In the genomic region with DNA sequence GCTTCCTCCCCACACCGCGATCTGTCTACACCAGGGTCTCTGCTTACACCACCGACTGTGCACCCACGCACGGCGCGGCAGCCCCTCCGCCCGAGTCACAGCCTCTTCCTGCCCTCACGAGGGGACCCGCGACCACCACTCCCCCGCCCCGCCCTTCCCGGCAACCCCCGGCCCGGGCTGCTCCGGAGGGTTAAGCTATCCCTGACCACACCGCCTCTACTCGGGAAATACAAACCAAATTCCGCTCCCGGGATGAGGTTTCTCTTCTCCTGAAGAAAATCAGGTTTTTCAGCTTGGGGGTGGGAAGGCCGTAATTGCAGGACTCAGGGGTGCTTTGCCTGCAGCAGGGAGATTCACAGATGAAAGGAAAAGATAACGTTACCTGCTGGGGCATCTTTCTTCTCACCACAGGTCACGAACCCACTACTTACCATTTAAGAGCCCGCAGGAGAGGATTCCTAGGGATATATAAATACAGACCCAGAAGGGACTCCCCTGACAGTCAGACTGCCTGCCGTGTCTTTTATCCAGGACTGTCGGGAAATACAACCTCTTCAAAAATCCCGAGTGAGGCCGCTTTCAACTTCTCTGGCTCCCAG, we compare ENCODE assay signal across 23 cellular contexts.
DNase-seq lines count a peak whose midpoint lies in the region; ATAC-seq, FAIRE-seq and TF ChIP-seq lines count a peak whose summit lies in the region.
"Had no signal": no experiment of that assay in that cellular context is flagged by ENCODE, and none has a peak within 500 bp of the region (broad histone marks: within the 10 kb centered on the region; RNA-seq: fewer than 3 reads in every experiment).

No MANE protein-coding gene starts in this region.

- H3K4me3 ChIP-seq in mesenchymal stem cell (ENCODE audit: insufficient read depth in 1 of 2, low read depth in 1 of 2, low read length in 2 of 2) (peak overlapping the region in 1 of 2 experiments; percentile 3), small intestine (ENCODE audit: low read depth in 1 of 2, low read length in 2 of 2) (no peak overlapping the region)
- H3K4me3 ChIP-seq: adrenal gland, lung, upper lobe of left lung had no signal

- no peaks in the 10 kb centered on the region for H3K36me3 ChIP-seq in mesenchymal stem cell (ENCODE audit: control insufficient read depth in 1 of 2, insufficient read depth in 2 of 2, low read depth in 1 of 2, low read length in 2 of 2)
- no peaks in the 10 kb centered on the region for H3K36me3 ChIP-seq in small intestine (ENCODE audit: control insufficient read depth in 2 of 2, insufficient read depth in 2 of 2, low read length in 2 of 2)
- H3K36me3 ChIP-seq: adrenal gland, upper lobe of left lung had no signal

- peak overlapping the region; percentile 36 for H2BK5ac ChIP-seq in mesenchymal stem cell (ENCODE audit: low read depth, low read length, poor library complexity, severe bottlenecking)

- TF ChIP-seq CTCF in type B pancreatic cell (conservative IDR thresholded peaks at IDR 0.05), result no peak

- peak overlapping the region; percentile 59 to 88 for H2BK12ac ChIP-seq in mesenchymal stem cell (ENCODE audit: low read length in 2 of 2)

- H3K27ac Mint-ChIP-seq in type B pancreatic cell, result peak overlapping the region; percentile 39
- H3K27ac Mint-ChIP-seq: activated CD8-positive, alpha-beta memory T cell treated with anti-CD3 and anti-CD28 coated beads, Interleukin-2, amount 10 ng/mL, durations not matched to agents 7 days and 5 days; activated T-helper 2 cell treated with anti-CD3 and anti-CD28 coated beads, Interferon-gamma antibody, Interleukin-2, Interleukin-4, amounts not matched to agents 10 μg/mL and 5 μg/mL and 100 μg/mL, durations not matched to agents 14 hours and 24 hours and 36 hours; natural killer cell treated with Interleukin-12 subunit alpha and Interleukin-12 subunit beta and Interleukin-15 and Interleukin-18, amount 100 ng/mL, for 72 hours; stimulated activated naive B cell treated with anti-CD40 and anti-IgM and Interleukin-4, amounts not matched to agents 10 μg/mL and 1 μg/mL and 100 μg/mL, for 72 hours; T-helper 1 cell treated with Interleukin-12 subunit alpha and Interleukin-12 subunit beta and Interleukin-4 antibody, amounts not matched to agents 30 μg/mL and 1 μg/mL, for 36 hours had no signal

- H3K36me3 Mint-ChIP-seq in type B pancreatic cell, result peaks cover 15% of the 10 kb centered on the region
- H3K36me3 Mint-ChIP-seq: activated CD8-positive, alpha-beta memory T cell treated with anti-CD3 and anti-CD28 coated beads, Interleukin-2, amount 10 ng/mL, durations not matched to agents 7 days and 5 days; natural killer cell treated with Interleukin-12 subunit alpha and Interleukin-12 subunit beta and Interleukin-15 and Interleukin-18, amount 100 ng/mL, for 72 hours; stimulated activated naive B cell treated with anti-CD40 and anti-IgM and Interleukin-4, amounts not matched to agents 10 μg/mL and 1 μg/mL and 100 μg/mL, for 72 hours had no signal

- H3K9me3 Mint-ChIP-seq in type B pancreatic cell, result peaks cover 2% of the 10 kb centered on the region
- H3K9me3 Mint-ChIP-seq: activated T-helper 2 cell treated with anti-CD3 and anti-CD28 coated beads, Interferon-gamma antibody, Interleukin-2, Interleukin-4, amounts not matched to agents 10 μg/mL and 5 μg/mL and 100 μg/mL, durations not matched to agents 14 hours and 24 hours and 36 hours; central memory CD8-positive, alpha-beta T cell; natural killer cell treated with Interleukin-12 subunit alpha and Interleukin-12 subunit beta and Interleukin-15 and Interleukin-18, amount 100 ng/mL, for 72 hours; stimulated activated naive B cell treated with anti-CD40 and anti-IgM and Interleukin-4, amounts not matched to agents 10 μg/mL and 1 μg/mL and 100 μg/mL, for 72 hours; T-helper 1 cell treated with Interleukin-12 subunit alpha and Interleukin-12 subunit beta and Interleukin-4 antibody, amounts not matched to agents 30 μg/mL and 1 μg/mL, for 36 hours had no signal

- peak overlapping the region; percentile 13 for H3K9ac ChIP-seq in mesenchymal stem cell (ENCODE audit: low read length)

- H3K4ac ChIP-seq in mesenchymal stem cell (ENCODE audit: low read depth in 1 of 2, low read length in 2 of 2), result peak overlapping the region; percentile 36 to 44

- H3K27me3 Mint-ChIP-seq in type B pancreatic cell, result peaks cover 23% of the 10 kb centered on the region

- peak overlapping the region; percentile 83 for H4K91ac ChIP-seq in mesenchymal stem cell (ENCODE audit: low read length)

- peak overlapping the region; percentile 87 for H2BK15ac ChIP-seq in mesenchymal stem cell (ENCODE audit: low read depth, poor library complexity, severe bottlenecking)

- H3K27ac ChIP-seq in mesenchymal stem cell (ENCODE audit: low read length, poor library complexity, severe bottlenecking) (peak overlapping the region; percentile 63), small intestine (ENCODE audit: low read depth in 1 of 2, low read length in 1 of 2) (no peak overlapping the region)
- H3K27ac ChIP-seq: upper lobe of left lung had no signal

- peak overlapping the region; percentile 76 for H3K4me3 Mint-ChIP-seq in type B pancreatic cell
- H3K4me3 Mint-ChIP-seq: activated CD8-positive, alpha-beta memory T cell treated with anti-CD3 and anti-CD28 coated beads, Interleukin-2, amount 10 ng/mL, durations not matched to agents 7 days and 5 days; central memory CD8-positive, alpha-beta T cell; natural killer cell treated with Interleukin-12 subunit alpha and Interleukin-12 subunit beta and Interleukin-15 and Interleukin-18, amount 100 ng/mL, for 72 hours; stimulated activated naive B cell treated with anti-CD40 and anti-IgM and Interleukin-4, amounts not matched to agents 10 μg/mL and 1 μg/mL and 100 μg/mL, for 72 hours; T-helper 1 cell treated with Interleukin-12 subunit alpha and Interleukin-12 subunit beta and Interleukin-4 antibody, amounts not matched to agents 30 μg/mL and 1 μg/mL, for 36 hours had no signal

- no peak for ATAC-seq in HG03097 (IDR thresholded peaks at IDR 0.05; ENCODE audit: low FRiP score, unreplicated experiment)
- ATAC-seq: activated CD8-positive, alpha-beta memory T cell treated with anti-CD3 and anti-CD28 coated beads, Interleukin-2, amount 10 ng/mL, durations not matched to agents 7 days and 5 days; natural killer cell treated with Interleukin-12 subunit alpha and Interleukin-12 subunit beta and Interleukin-15 and Interleukin-18, amount 100 ng/mL, for 72 hours; stimulated activated naive B cell treated with anti-CD40 and anti-IgM and Interleukin-4, amounts not matched to agents 10 μg/mL and 1 μg/mL and 100 μg/mL, for 72 hours had no signal

- peaks cover 60% of the 10 kb centered on the region for H3K4me1 Mint-ChIP-seq in type B pancreatic cell (ENCODE audit: unreplicated experiment)
- H3K4me1 Mint-ChIP-seq: central memory CD8-positive, alpha-beta T cell; stimulated activated naive B cell treated with anti-CD40 and anti-IgM and Interleukin-4, amounts not matched to agents 10 μg/mL and 1 μg/mL and 100 μg/mL, for 72 hours had no signal

- H2AFZ ChIP-seq in mesenchymal stem cell (ENCODE audit: low read depth, low read length), result peak overlapping the region; percentile 66

- peak overlapping the region; percentile 37 for H2AK5ac ChIP-seq in mesenchymal stem cell (ENCODE audit: low read length, severe bottlenecking)

- peak overlapping the region; percentile 0 to 30 for H3K23ac ChIP-seq in mesenchymal stem cell (ENCODE audit: low read length in 2 of 2)

- peak overlapping the region; percentile 82 to 96 for H3K18ac ChIP-seq in mesenchymal stem cell (ENCODE audit: low read depth in 1 of 2, low read length in 2 of 2)

- DNase-seq in NCI-H345 (lab: John Stamatoyannopoulos, UW) (peak; percentile 21), NCI-H345 treated with DMSO at 0.1 percent for 48 hours (lab: John Stamatoyannopoulos, UW; ENCODE audit: unreplicated experiment) (no peak), ecto neural progenitor cell (ENCODE audit: low spot score) (peak; percentile 76), mesenchymal stem cell (peak; percentile 37), type B pancreatic cell (ENCODE audit: extremely low spot score, unreplicated experiment) (no peak), small intestine (no peak), NCI-H526 treated with DMSO at 0.1 percent for 48 hours (lab: John Stamatoyannopoulos, UW) (no peak)
- DNase-seq: 8988T; activated CD8-positive, alpha-beta memory T cell treated with anti-CD3 and anti-CD28 coated beads, Interleukin-2, amount 10 ng/mL, durations not matched to agents 7 days and 5 days; adrenal gland; C1 segment of cervical spinal cord; GOT3; NCI-H1417 treated with DMSO at 0.1 percent for 48 hours; NCI-H446 treated with DMSO at 0.1 percent for 48 hours; Right ventricle myocardium superior; stimulated activated naive B cell treated with anti-CD40 and anti-IgM and Interleukin-4, amounts not matched to agents 10 μg/mL and 1 μg/mL and 100 μg/mL, for 72 hours had no signal

- peak overlapping the region; percentile 31 for H3K4me2 ChIP-seq in mesenchymal stem cell (ENCODE audit: low read length, poor library complexity, severe bottlenecking)

- no peak for FAIRE-seq in small intestine (lab: Jason Lieb, UNC)

- H3K9me3 ChIP-seq in mesenchymal stem cell (ENCODE audit: control insufficient read depth, low read length) (no peaks in the 10 kb centered on the region), small intestine (ENCODE audit: control insufficient read depth, low read depth) (no peaks in the 10 kb centered on the region)
- H3K9me3 ChIP-seq: adrenal gland, upper lobe of left lung had no signal

- WGBS in mesenchymal stem cell, result 45% methylated on average over 18 of the region's 30 CpGs
- 76 to 91% (median 85%) methylated on average over 28 to 30 of the region's 30 CpGs for WGBS in small intestine, 3 donors

- H2BK120ac ChIP-seq in mesenchymal stem cell (ENCODE audit: low read depth, low read length), result peak overlapping the region; percentile 90

- H3K4me1 ChIP-seq in mesenchymal stem cell (ENCODE audit: control insufficient read depth, insufficient read depth, low read depth, low read length) (peaks cover 22% of the 10 kb centered on the region), small intestine (ENCODE audit: control insufficient read depth in 2 of 2, insufficient read depth in 1 of 2, low read depth in 1 of 2, low read length in 1 of 2) (no peaks in the 10 kb centered on the region)

- peak overlapping the region in 1 of 2 experiments; percentile 12 for H3K14ac ChIP-seq in mesenchymal stem cell (ENCODE audit: low read length in 2 of 2)

- peaks cover 28% of the 10 kb centered on the region for H3K79me1 ChIP-seq in mesenchymal stem cell (replicated peaks; ENCODE audit: low read length, poor library complexity, severe bottlenecking)

- H3K27me3 ChIP-seq in mesenchymal stem cell (ENCODE audit: control insufficient read depth in 1 of 2, insufficient read depth in 1 of 2, low read length in 2 of 2) (no peaks in the 10 kb centered on the region), small intestine (ENCODE audit: control insufficient read depth in 2 of 2, insufficient read depth in 2 of 2, low read length in 2 of 2) (no peaks in the 10 kb centered on the region)
- H3K27me3 ChIP-seq: adrenal gland, upper lobe of left lung had no signal

- H4K8ac ChIP-seq in mesenchymal stem cell (ENCODE audit: low read length), result peak overlapping the region; percentile 90

Comparison
In these comparisons a context has a peak if more than half of its experiments do, and no peak if none do; other contexts are left out.
1. DNase-seq: peak in NCI-H345 (single experiment), ecto neural progenitor cell (single experiment) and mesenchymal stem cell (single experiment); none in NCI-H345 treated with DMSO at 0.1 percent for 48 hours (single experiment), type B pancreatic cell (single experiment), small intestine (single experiment) and NCI-H526 treated with DMSO at 0.1 percent for 48 hours (single experiment).